23 cellular contexts compared by ENCODE assay signal in the genomic region with DNA sequence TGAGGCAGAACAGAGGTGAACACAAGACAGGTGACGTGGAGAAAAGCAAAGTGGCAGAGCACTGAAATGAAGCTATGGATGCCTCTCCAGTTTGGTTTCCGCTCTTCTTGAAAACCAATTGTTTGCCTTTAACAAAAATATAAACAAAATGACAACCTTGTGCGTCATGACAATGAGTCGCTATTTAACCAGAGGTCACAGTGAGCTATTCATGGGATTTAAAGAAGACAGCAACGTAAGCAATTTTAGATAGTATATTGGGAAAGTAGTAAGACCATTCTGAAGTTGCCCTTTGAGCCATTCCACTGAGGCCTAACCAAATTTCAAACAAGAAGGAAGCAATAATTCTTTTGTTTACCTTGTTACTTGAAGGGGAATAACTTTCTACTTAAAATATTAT. TPM values are rescaled to one million over a fixed set of nuclear protein-coding genes. Genes with fewer than 3 reads are reported as not detected.
"Had no signal": no experiment of that assay in that cellular context is flagged by ENCODE, and none has a peak within 500 bp of the region (broad histone marks: within the 10 kb centered on the region; RNA-seq: fewer than 3 reads in every experiment).

No MANE protein-coding gene starts in this region.

- H3K27me3 ChIP-seq: hepatocyte, neural progenitor cell, ovary, right atrium auricular region, suprapubic skin, thyroid gland, uterus had no signal

- FAIRE-seq: small intestine had no signal

- H3K4me1 ChIP-seq: neural progenitor cell, right atrium auricular region, suprapubic skin, thyroid gland, uterus had no signal

- H3K79me2 ChIP-seq: hepatocyte had no signal

- H2AFZ ChIP-seq: hepatocyte, neural progenitor cell had no signal

- H3K36me3 ChIP-seq: neural progenitor cell, ovary, right atrium auricular region, suprapubic skin, thyroid gland, uterus had no signal

- ATAC-seq: left colon; left ventricle myocardium superior; natural killer cell treated with Interleukin-12 subunit alpha and Interleukin-12 subunit beta and Interleukin-15 and Interleukin-18, amount 100 ng/mL, for 72 hours had no signal

- H3K9ac ChIP-seq: neural progenitor cell had no signal

- H3K27ac ChIP-seq: hepatocyte, neural progenitor cell, ovary, right atrium auricular region, suprapubic skin, thyroid gland, uterus had no signal

- H3K4me3 ChIP-seq: hepatocyte, lung, neural progenitor cell, ovary, right atrium auricular region, suprapubic skin, thyroid gland, uterus had no signal

- H3K4me2 ChIP-seq: hepatocyte, neural progenitor cell had no signal

- H3K9me3 ChIP-seq: ovary, right atrium auricular region, suprapubic skin, thyroid gland, uterus had no signal

- DNase-seq: effector CD8-positive, alpha-beta T cell; foreskin melanocyte; head of caudate nucleus; kidney; left colon; left ventricle myocardium superior; mesenchymal stem cell; midbrain; nucleus accumbens; ovary; small intestine; stimulated activated CD4-positive, alpha-beta T cell treated with anti-CD3 and anti-CD28 coated beads, Interleukin-12 subunit alpha, Interleukin-12 subunit beta, amount 100 ng/mL, for 4 hours; stimulated activated naive CD4-positive, alpha-beta T cell treated with Interleukin-2 at 50 U/mL for 16 hours; thyroid gland; uterus had no signal

RNA-seq across cellular contexts. Expression of gene LRRTM3, which starts 15.2 kb away (rescaled TPM):
- total RNA-seq: dermis microvascular lymphatic vessel endothelial cell; left colon; left ventricle myocardium superior; natural killer cell treated with Interleukin-12 subunit alpha and Interleukin-12 subunit beta and Interleukin-15 and Interleukin-18, amount 100 ng/mL, for 72 hours; posterior vena cava; right atrium auricular region; suprapubic skin; thyroid gland had no signal
